Comparison of ENCODE assay signal across 14 cellular contexts in genomic region chr13:52903320-52903719, GRCh38.
DNase-seq lines count a peak whose midpoint lies in the region; ATAC-seq and TF ChIP-seq lines count a peak whose summit lies in the region.
"Had no signal": no experiment of that assay in that cellular context is flagged by ENCODE, and none has a peak within 500 bp of the region (broad histone marks: within the 10 kb centered on the region; RNA-seq: fewer than 3 reads in every experiment).

No MANE protein-coding gene starts in this region.

- H3K4me3 ChIP-seq in coronary artery: no peak overlapping the region
- H3K4me3 ChIP-seq: BLaER1, SJCRH30 had no signal

- DNase-seq in GM20000 (ENCODE audit: low spot score) (peak; percentile 25), NCI-H82 treated with DMSO at 0.1 percent for 48 hours (lab: John Stamatoyannopoulos, UW; ENCODE audit: unreplicated experiment) (peak; percentile 84), coronary artery (ENCODE audit: low spot score) (no peak), midbrain (lab: John Stamatoyannopoulos, UW) (no peak), NCI-H2029 (lab: John Stamatoyannopoulos, UW) (no peak)
- no peak for DNase-seq in stimulated activated naive CD8-positive, alpha-beta T cell treated with anti-CD3 and anti-CD28 coated beads, Interleukin-15, Interleukin-2, amounts not matched to agents 100 U/mL and 50 U/mL, for 24 hours
- DNase-seq: activated naive CD8-positive, alpha-beta T cell treated with anti-CD3 and anti-CD28 coated beads, Interleukin-2, amount 10 ng/mL, durations not matched to agents 7 days and 5 days; effector CD8-positive, alpha-beta T cell; mesendoderm; NCI-H2107; SJCRH30 had no signal

- H3K27ac ChIP-seq in coronary artery: no peak overlapping the region
- H3K27ac ChIP-seq: BLaER1, SJCRH30 had no signal

- TF ChIP-seq CTCF in GM20000 (IDR thresholded peaks at IDR 0.05; ENCODE audit: extremely low read depth, missing control alignments) (no peak), coronary artery (IDR thresholded peaks at IDR 0.05) (no peak)

- ATAC-seq in GM18508 (IDR thresholded peaks at IDR 0.05; ENCODE audit: insufficient read depth, unreplicated experiment) (peak; percentile 96), HG03039 (IDR thresholded peaks at IDR 0.05; ENCODE audit: unreplicated experiment) (peak; percentile 96)
- no peak for ATAC-seq in stimulated activated naive CD8-positive, alpha-beta T cell treated with anti-CD3 and anti-CD28 coated beads, Interleukin-15, Interleukin-2, amounts not matched to agents 100 U/mL and 50 U/mL, for 24 hours

Comparison
In these comparisons a context has a peak if more than half of its experiments do, and no peak if none do; other contexts are left out.
1. DNase-seq: peak in GM20000 (single experiment) and NCI-H82 treated with DMSO at 0.1 percent for 48 hours (single experiment); none in coronary artery (single experiment), stimulated activated naive CD8-positive, alpha-beta T cell treated with anti-CD3 and anti-CD28 coated beads, Interleukin-15, Interleukin-2, amounts not matched to agents 100 U/mL and 50 U/mL, for 24 hours (single experiment), midbrain (single experiment) and NCI-H2029 (single experiment).